In the genomic region with DNA sequence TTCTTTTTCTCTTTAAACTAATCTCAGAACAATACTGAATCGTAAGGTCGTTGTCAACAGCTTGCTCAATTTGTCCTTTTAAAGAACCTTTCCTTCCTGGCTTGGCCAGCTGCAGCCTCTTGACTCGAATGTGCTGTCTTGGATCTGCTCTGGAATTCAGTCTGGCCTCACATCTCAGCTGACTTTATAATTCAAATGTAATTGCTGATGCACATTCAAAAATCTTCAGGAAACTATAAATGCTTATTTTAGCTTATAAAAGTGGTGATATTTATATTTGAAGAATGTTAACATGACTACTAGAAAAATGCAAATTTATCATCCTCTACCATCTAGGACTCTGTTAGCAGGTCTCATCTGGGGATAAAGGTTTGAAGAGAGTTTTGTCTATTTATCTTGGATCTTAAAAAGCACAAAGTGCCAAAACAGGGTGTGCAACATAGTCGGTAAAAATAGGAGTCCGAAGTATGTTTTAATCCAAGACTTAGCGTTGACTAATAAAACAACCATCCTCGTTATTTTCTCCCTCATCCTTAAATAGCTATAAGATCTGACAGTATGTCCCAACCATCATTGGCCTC, we compare ENCODE assay signal across 1 cellular context.
TF ChIP-seq lines count a peak whose summit lies in the region.

No MANE protein-coding gene starts in this region.

TF ChIP-seq in SK-N-SH treated with all-trans-retinoic acid at 6 μM for 48 hours, 23 proteins besides CTCF, POLR2A, EP300 and RAD21 (continued from another document):
- no peak for TF ChIP-seq CSRNP3 (CRISPR knock-in tag; IDR thresholded peaks at IDR 0.05)
TF ChIP-seq in SK-N-SH treated with all-trans-retinoic acid at 6 μM for 48 hours: peak in this region for 0.
